Comparison of ENCODE assay signal across 9 cellular contexts in genomic region chr11:123196060-123196714, GRCh38. TPM values are rescaled to one million over a fixed set of nuclear protein-coding genes. Genes with fewer than 3 reads are reported as not detected.
A peak's percentile ranks its signal among the peaks of the same experiment; 100 is the strongest.
DNase-seq lines count a peak whose midpoint lies in the region; TF ChIP-seq lines count a peak whose summit lies in the region.
"Had no signal": no experiment of that assay in that cellular context is flagged by ENCODE, and none has a peak within 500 bp of the region (broad histone marks: within the 10 kb centered on the region; RNA-seq: fewer than 3 reads in every experiment).

No MANE protein-coding gene starts in this region.

- H3K27ac Mint-ChIP-seq in nephron = peak overlapping the region in 2 of 3 experiments; percentile 96 to 98

- no peaks in the 10 kb centered on the region for H3K9me3 Mint-ChIP-seq in nephron

- H3K4me3 Mint-ChIP-seq in nephron = peak overlapping the region; percentile 86 to 89 (median 89)

- H3K27ac ChIP-seq in HUES64 (ENCODE audit: low read depth, low read length) (peak overlapping the region; percentile 9; the same call in 1 of the 2 replicates), epithelial cell of prostate (peak overlapping the region; percentile 47)

- no peak for DNase-seq in AG09309 (ENCODE audit: low read depth)
- no peak for DNase-seq in epithelial cell of prostate (ENCODE audit: low read depth, low spot score)
- DNase-seq in mesenteric fat pad (ENCODE audit: low spot score) = no peak
- DNase-seq in activated CD4-positive, CD25-positive, alpha-beta regulatory T cell treated with anti-CD3 and anti-CD28 coated beads, Interleukin-2, amount 50 U/mL, for 72 hours = no peak
- no peak for DNase-seq in NCI-H1417 (lab: John Stamatoyannopoulos, UW)
- no peak for DNase-seq in GM10266 (ENCODE audit: extremely low spot score)
- DNase-seq: NCI-H226 had no signal

- H3K9me3 ChIP-seq in HUES64 (ENCODE audit: insufficient read depth, low read depth, low read length) = no peaks in the 10 kb centered on the region

- H3K4me1 Mint-ChIP-seq in nephron = peaks cover 59% of the 10 kb centered on the region

- H3K4me3 ChIP-seq in AG09309 (ENCODE audit: control insufficient read depth, low read depth, low read length) (peak overlapping the region; percentile 93), HUES64 (ENCODE audit: low read length) (peak overlapping the region; percentile 83)

- TF ChIP-seq CTCF in AG09309 (IDR thresholded peaks at IDR 0.05; ENCODE audit: control insufficient read depth, insufficient read depth, low read depth, low read length, missing control alignments) = no peak
- no peak for TF ChIP-seq CTCF in nephron (IDR thresholded peaks at IDR 0.05; ENCODE audit: unreplicated experiment in 3 of 3)
- no peak for TF ChIP-seq CTCF in GM10266 (IDR thresholded peaks at IDR 0.05; ENCODE audit: control insufficient read depth, insufficient read depth, low read depth, missing control alignments)

- no peaks in the 10 kb centered on the region for H3K36me3 ChIP-seq in HUES64 (ENCODE audit: insufficient read depth, low read length)

- H3K27me3 ChIP-seq in HUES64 (ENCODE audit: insufficient read depth, low read length) = peaks cover 18% of the 10 kb centered on the region

- 3% methylated on average over 34 of the region's 34 CpGs for whole genome bisulfite sequencing in HUES64

- H3K27me3 Mint-ChIP-seq in nephron (ENCODE audit: low read depth) = peaks cover 42% of the 10 kb centered on the region

- peaks cover 41% of the 10 kb centered on the region for H3K4me1 ChIP-seq in HUES64 (ENCODE audit: insufficient read depth, low read length)

- peaks cover 7% of the 10 kb centered on the region for H3K36me3 Mint-ChIP-seq in nephron (ENCODE audit: low read depth)

- H3K9ac ChIP-seq in HUES64 (ENCODE audit: low read depth, low read length) = peak overlapping the region; percentile 69

RNA-seq across cellular contexts. Expression of gene CLMP, which starts 1.1 kb away (rescaled TPM):
- 14.7 TPM for polyA plus RNA-seq in HUES64 (2013, experiment 1 of 2)
- 12.2 TPM for polyA plus RNA-seq in HUES64 (2013, experiment 2 of 2)
- total RNA-seq in mesenteric fat pad = 199 TPM
